ENCODE assay signal across 8 cellular contexts in genomic region chr11:122863704-122864326, GRCh38. TPM values are rescaled to one million over a fixed set of nuclear protein-coding genes. Genes with fewer than 3 reads are reported as not detected.
DNase-seq lines count a peak whose midpoint lies in the region; ATAC-seq, FAIRE-seq and TF ChIP-seq lines count a peak whose summit lies in the region.
"Had no signal": no experiment of that assay in that cellular context is flagged by ENCODE, and none has a peak within 500 bp of the region (broad histone marks: within the 10 kb centered on the region; RNA-seq: fewer than 3 reads in every experiment).

No MANE protein-coding gene starts in this region.

- DNase-seq in MV-4-11 (lab: John Stamatoyannopoulos, UW) (peak; percentile 11), WERI-Rb-1 (peak; percentile 35), epithelial cell of esophagus (ENCODE audit: low read depth) (peak; percentile 53), neural crest cell (ENCODE audit: low read depth, low spot score) (peak; percentile 45)
- no peak for DNase-seq in activated CD8-positive, alpha-beta memory T cell treated with anti-CD3 and anti-CD28 coated beads, Interleukin-2, amount 50 U/mL, for 48 hours

- H3K4me3 Mint-ChIP-seq in neural crest cell = no peak overlapping the region

- H3K4me3 ChIP-seq in WERI-Rb-1 (ENCODE audit: low read depth, low read length) = no peak overlapping the region
- no peak overlapping the region for H3K4me3 ChIP-seq in epithelial cell of esophagus (ENCODE audit: low read length)

- no peak for ATAC-seq in HG02763 (IDR thresholded peaks at IDR 0.05; ENCODE audit: unreplicated experiment)

- H3K36me3 ChIP-seq in WERI-Rb-1 = no peaks in the 10 kb centered on the region
- H3K36me3 ChIP-seq: neutrophil had no signal

- no peaks in the 10 kb centered on the region for H3K4me1 Mint-ChIP-seq in neural crest cell

- peaks cover 21% of the 10 kb centered on the region for H3K27me3 Mint-ChIP-seq in neural crest cell (ENCODE audit: low read depth)

- H3K36me3 Mint-ChIP-seq in neural crest cell (ENCODE audit: low read depth) = no peaks in the 10 kb centered on the region

- H3K9me3 Mint-ChIP-seq in neural crest cell = no peaks in the 10 kb centered on the region

- H3K9me3 ChIP-seq in WERI-Rb-1 (ENCODE audit: severe bottlenecking) = no peaks in the 10 kb centered on the region
- H3K9me3 ChIP-seq: neutrophil had no signal

- no peak overlapping the region for H3K27ac Mint-ChIP-seq in neural crest cell (ENCODE audit: unreplicated experiment)

- TF ChIP-seq CTCF in WERI-Rb-1 (IDR thresholded peaks at IDR 0.05; ENCODE audit: low read depth, low read length) (peak; percentile 44), epithelial cell of esophagus (IDR thresholded peaks at IDR 0.05; ENCODE audit: insufficient read depth, low read depth, low read length, missing control alignments) (peak; percentile 93), neural crest cell (conservative IDR thresholded peaks at IDR 0.05) (peak; percentile 95)

- no peak overlapping the region for H3K27ac ChIP-seq in WERI-Rb-1
- H3K27ac ChIP-seq: neutrophil had no signal

- FAIRE-seq in G401.6 (lab: Jason Lieb, UNC) = peak; percentile 81

- no peaks in the 10 kb centered on the region for H3K27me3 ChIP-seq in WERI-Rb-1 (ENCODE audit: insufficient read depth, low read depth, severe bottlenecking)

RNA-seq across cellular contexts. Expression of gene JHY, which starts 18.7 kb away (rescaled TPM):
- 1.9 and 2.3 TPM in 2 replicates for total RNA-seq in neural crest cell

RNA-seq across cellular contexts. Expression of gene CRTAM, which starts 25.5 kb away (rescaled TPM):
- not detected in 2 replicates for total RNA-seq in neural crest cell

Comparison
In these comparisons a context has a peak if more than half of its experiments do, and no peak if none do; other contexts are left out.
1. CTCF ChIP-seq: peak in every context shown above with its lines; median percentile 95 in neural crest cell; 93 in epithelial cell of esophagus; 44 in WERI-Rb-1.